22 cellular contexts compared by ENCODE assay signal in genomic region chr12:69067713-69068112, GRCh38.
"Had no signal": no experiment of that assay in that cellular context is flagged by ENCODE, and none has a peak within 500 bp of the region (broad histone marks: within the 10 kb centered on the region; RNA-seq: fewer than 3 reads in every experiment).

No MANE protein-coding gene starts in this region.

- H3K9me3 ChIP-seq: heart right ventricle, lower lobe of right lung, mucosa of descending colon, pancreas, psoas muscle, thoracic aorta had no signal

- H3K27me3 ChIP-seq: brain microvascular endothelial cell, dorsolateral prefrontal cortex, heart right ventricle, pancreas had no signal

- H3K36me3 Mint-ChIP-seq: activated naive CD4-positive, alpha-beta T cell treated with anti-CD3 and anti-CD28 coated beads, Interleukin-2, amount 50 U/mL, for 72 hours had no signal

- H3K9me3 Mint-ChIP-seq: activated CD4-positive, alpha-beta T cell treated with anti-CD3 and anti-CD28 coated beads, Interleukin-2, amount 10 ng/mL, durations not matched to agents 7 days and 5 days; activated naive CD4-positive, alpha-beta T cell treated with anti-CD3 and anti-CD28 coated beads, Interleukin-2, amount 50 U/mL, for 72 hours; activated T-helper 1 cell treated with anti-CD3 and anti-CD28 coated beads, Interleukin-12 subunit alpha, Interleukin-12 subunit beta, Interleukin-2, Interleukin-4 antibody, amounts not matched to agents 30 ng/mL and 10 ng/mL and 1 ng/mL, durations not matched to agents 14 hours and 24 hours and 36 hours; nephron progenitor cell; T-helper 2 cell treated with Interferon-gamma antibody and Interleukin-4, amounts not matched to agents 5 μg/mL and 100 μg/mL, for 36 hours had no signal

- DNase-seq: activated CD4-positive, alpha-beta T cell treated with anti-CD3 and anti-CD28 coated beads, Interleukin-2, amount 10 ng/mL, durations not matched to agents 7 days and 5 days; activated CD8-positive, alpha-beta T cell treated with anti-CD3 and anti-CD28 coated beads, Interleukin-2, amount 10 ng/mL, durations not matched to agents 7 days and 5 days; activated gamma-delta T cell; aorta; brain microvascular endothelial cell; dorsolateral prefrontal cortex; heart right ventricle; islet precursor cell; lower lobe of right lung; nephron progenitor cell; psoas muscle; stimulated activated CD4-positive, alpha-beta T cell treated with anti-CD3 and anti-CD28 coated beads, Interleukin-4, amount 100 ng/mL, for 24 hours; stimulated activated naive CD4-positive, alpha-beta T cell treated with Interleukin-2 at 50 U/mL for 16 hours had no signal

- H3K4me3 ChIP-seq: dorsolateral prefrontal cortex, heart right ventricle, lower lobe of right lung, mucosa of descending colon, pancreas, psoas muscle, thoracic aorta had no signal

- H3K4me1 ChIP-seq: psoas muscle had no signal

- H3K4me3 Mint-ChIP-seq: activated CD4-positive, alpha-beta T cell treated with anti-CD3 and anti-CD28 coated beads, Interleukin-2, amount 10 ng/mL, durations not matched to agents 7 days and 5 days; activated CD8-positive, alpha-beta T cell treated with anti-CD3 and anti-CD28 coated beads, Interleukin-2, amount 10 ng/mL, durations not matched to agents 7 days and 5 days; activated T-helper 1 cell treated with anti-CD3 and anti-CD28 coated beads, Interleukin-12 subunit alpha, Interleukin-12 subunit beta, Interleukin-2, Interleukin-4 antibody, amounts not matched to agents 30 ng/mL and 10 ng/mL and 1 ng/mL, durations not matched to agents 14 hours and 24 hours and 36 hours; nephron progenitor cell; T-helper 2 cell treated with Interferon-gamma antibody and Interleukin-4, amounts not matched to agents 5 μg/mL and 100 μg/mL, for 36 hours had no signal

- H3K27me3 Mint-ChIP-seq: activated CD4-positive, alpha-beta T cell treated with anti-CD3 and anti-CD28 coated beads, Interleukin-2, amount 10 ng/mL, durations not matched to agents 7 days and 5 days had no signal

- FAIRE-seq: colon, urothelium cell line had no signal

- H3K36me3 ChIP-seq: brain microvascular endothelial cell, heart right ventricle, lower lobe of right lung, pancreas, thoracic aorta had no signal

- H3K27ac Mint-ChIP-seq: activated CD4-positive, alpha-beta T cell treated with anti-CD3 and anti-CD28 coated beads, Interleukin-2, amount 10 ng/mL, durations not matched to agents 7 days and 5 days; activated CD8-positive, alpha-beta T cell treated with anti-CD3 and anti-CD28 coated beads, Interleukin-2, amount 10 ng/mL, durations not matched to agents 7 days and 5 days; T-helper 2 cell treated with Interferon-gamma antibody and Interleukin-4, amounts not matched to agents 5 μg/mL and 100 μg/mL, for 36 hours had no signal

- H3K27ac ChIP-seq: brain microvascular endothelial cell, dorsolateral prefrontal cortex, heart right ventricle, lower lobe of right lung, psoas muscle, thoracic aorta, VCaP had no signal
